26 cellular contexts compared by ENCODE assay signal in the genomic region with DNA sequence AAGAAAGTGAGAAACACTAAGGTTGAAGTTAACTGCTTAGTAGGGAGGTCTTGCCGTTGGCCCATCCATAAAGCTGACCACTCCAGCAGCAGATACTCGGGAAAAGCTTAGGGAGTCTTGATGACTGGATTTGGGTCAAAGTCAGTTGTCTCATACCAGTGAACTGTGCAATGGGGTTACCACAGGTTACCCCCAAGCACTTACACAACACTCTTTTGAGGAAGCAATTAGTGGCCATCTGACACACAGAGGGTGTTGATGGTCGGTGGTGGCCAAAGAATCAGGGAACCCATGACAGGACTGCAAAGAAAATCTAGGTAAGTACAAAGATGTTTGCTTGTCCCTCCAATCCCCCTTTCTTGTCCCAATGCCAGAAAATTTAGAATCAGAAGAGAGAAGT.
DNase-seq lines count a peak whose midpoint lies in the region; ATAC-seq and TF ChIP-seq lines count a peak whose summit lies in the region.
"Had no signal": no experiment of that assay in that cellular context is flagged by ENCODE, and none has a peak within 500 bp of the region (broad histone marks: within the 10 kb centered on the region; RNA-seq: fewer than 3 reads in every experiment).

No MANE protein-coding gene starts in this region.

- H3K36me3 ChIP-seq in OCI-LY7 (ENCODE audit: insufficient read depth, low read length) (no peaks in the 10 kb centered on the region), upper lobe of left lung (no peaks in the 10 kb centered on the region)
- H3K36me3 ChIP-seq: BE2C had no signal

- TF ChIP-seq EP300 in upper lobe of left lung (IDR thresholded peaks at IDR 0.05), result no peak

- H3K79me2 ChIP-seq in OCI-LY7 (ENCODE audit: insufficient read depth, low read depth, low read length), result no peaks in the 10 kb centered on the region

- no TSS peak for BruUV-seq in OCI-LY7 (replicated peaks; lab: Mats Ljungman, UMichigan)

- no peaks in the 10 kb centered on the region for H3K9me2 ChIP-seq in OCI-LY7 (ENCODE audit: insufficient read depth, low read length)

- POLR2A ChIA-PET in OCI-LY7 (lab: Charles Lee), result interaction anchor here (0.5 to 2.0 kb wide), 2 partner anchors 14 to 103 kb away, joined by 3 to 7 read pairs; no protein-coding TSS in a partner anchor

- H3K27ac ChIP-seq in OCI-LY7 (ENCODE audit: low read depth, low read length, poor library complexity, severe bottlenecking), result no peak overlapping the region
- H3K27ac ChIP-seq in upper lobe of left lung, result no peak overlapping the region
- H3K27ac ChIP-seq: 22Rv1 had no signal

- ATAC-seq in upper lobe of left lung (ENCODE audit: low FRiP score in 2 of 2) (peak; percentile 40 to 54), HG02623 (IDR thresholded peaks at IDR 0.05; ENCODE audit: unreplicated experiment) (no peak), GM19035 (IDR thresholded peaks at IDR 0.05; ENCODE audit: unreplicated experiment) (no peak)

- TF ChIP-seq POLR2A in NB4 (IDR thresholded peaks at IDR 0.05; ENCODE audit: extremely low read depth, insufficient read length) (no peak), upper lobe of left lung (IDR thresholded peaks at IDR 0.05) (no peak)

- 84 to 92% methylated on average over 3 of the region's 3 CpGs for WGBS in upper lobe of left lung, 2 donors

- CTCF ChIA-PET in OCI-LY7 (lab: Charles Lee; ENCODE audit: unreplicated experiment), result no interaction called here

- intact Hi-C loops in OCI-LY7 (cut with micrococcal nuclease; ENCODE audit: unreplicated experiment), result no loop called here

- H3K4me1 ChIP-seq in OCI-LY7 (ENCODE audit: insufficient read depth, low read length, poor library complexity, severe bottlenecking) (no peaks in the 10 kb centered on the region), upper lobe of left lung (no peaks in the 10 kb centered on the region)
- H3K4me1 ChIP-seq: BE2C had no signal

- H4K20me1 ChIP-seq in OCI-LY7 (ENCODE audit: insufficient read depth, low read length), result no peaks in the 10 kb centered on the region

- peak; percentile 2 for DNase-seq in SIG-M5 treated with dmso at 0.1 percent for 504 hours (lab: John Stamatoyannopoulos, UW; ENCODE audit: unreplicated experiment)
- no peak for DNase-seq in SIG-M5 (lab: John Stamatoyannopoulos, UW)
- DNase-seq in NB4 (ENCODE audit: low read depth), result peak; percentile 20
- DNase-seq in OCI-LY7 (ENCODE audit: low spot score), result no peak
- no peak for DNase-seq in upper lobe of left lung
- DNase-seq in occipital lobe (lab: John Stamatoyannopoulos, UW), result no peak
- DNase-seq: BE2C, DMS153, DND-41, H9, IMR-90, KG1, NCI-H1092 treated with DMSO at 0.1 percent for 48 hours, NCI-H1436, NCI-H187, NCI-H2081 treated with DMSO at 0.1 percent for 48 hours, NCI-H2171, NCI-H226, NCI-H510A, NCI-H69, Right ventricle myocardium superior, RPMI8226, SW 1271 had no signal

- no peaks in the 10 kb centered on the region for H3K27me3 ChIP-seq in upper lobe of left lung
- H3K27me3 ChIP-seq: BE2C had no signal

- no peak for TF ChIP-seq CTCF in NB4 (IDR thresholded peaks at IDR 0.05; ENCODE audit: low read depth, low read length)
- no peak for TF ChIP-seq CTCF in OCI-LY7 (conservative IDR thresholded peaks at IDR 0.05; ENCODE audit: low read length)
- no peak for TF ChIP-seq CTCF in upper lobe of left lung (IDR thresholded peaks at IDR 0.05)

- H3K4me2 ChIP-seq in OCI-LY7 (ENCODE audit: low read length), result no peak overlapping the region

- H3K4me3 ChIP-seq in NB4 (ENCODE audit: low read depth, low read length) (no peak overlapping the region), OCI-LY7 (ENCODE audit: low read depth, low read length, poor library complexity, severe bottlenecking) (no peak overlapping the region), upper lobe of left lung (no peak overlapping the region)

- no peaks in the 10 kb centered on the region for H3K9me3 ChIP-seq in OCI-LY7 (ENCODE audit: low read length)
- H3K9me3 ChIP-seq in upper lobe of left lung, result no peaks in the 10 kb centered on the region
- H3K9me3 ChIP-seq: BE2C had no signal

- peak overlapping the region; percentile 20; the same call in 1 of the 2 replicates for H2AFZ ChIP-seq in OCI-LY7 (ENCODE audit: low read length)

Comparison
In these comparisons a context has a peak if more than half of its experiments do, and no peak if none do; other contexts are left out.
1. DNase-seq: peak in SIG-M5 treated with dmso at 0.1 percent for 504 hours (single experiment) and NB4 (single experiment); none in SIG-M5 (single experiment), OCI-LY7 (single experiment), upper lobe of left lung (0 of 2) and occipital lobe (single experiment).
2. ATAC-seq: peak in upper lobe of left lung (2 of 2); none in HG02623 (single experiment) and GM19035 (single experiment).